ENCODE assay signal across 8 cellular contexts in the genomic region with DNA sequence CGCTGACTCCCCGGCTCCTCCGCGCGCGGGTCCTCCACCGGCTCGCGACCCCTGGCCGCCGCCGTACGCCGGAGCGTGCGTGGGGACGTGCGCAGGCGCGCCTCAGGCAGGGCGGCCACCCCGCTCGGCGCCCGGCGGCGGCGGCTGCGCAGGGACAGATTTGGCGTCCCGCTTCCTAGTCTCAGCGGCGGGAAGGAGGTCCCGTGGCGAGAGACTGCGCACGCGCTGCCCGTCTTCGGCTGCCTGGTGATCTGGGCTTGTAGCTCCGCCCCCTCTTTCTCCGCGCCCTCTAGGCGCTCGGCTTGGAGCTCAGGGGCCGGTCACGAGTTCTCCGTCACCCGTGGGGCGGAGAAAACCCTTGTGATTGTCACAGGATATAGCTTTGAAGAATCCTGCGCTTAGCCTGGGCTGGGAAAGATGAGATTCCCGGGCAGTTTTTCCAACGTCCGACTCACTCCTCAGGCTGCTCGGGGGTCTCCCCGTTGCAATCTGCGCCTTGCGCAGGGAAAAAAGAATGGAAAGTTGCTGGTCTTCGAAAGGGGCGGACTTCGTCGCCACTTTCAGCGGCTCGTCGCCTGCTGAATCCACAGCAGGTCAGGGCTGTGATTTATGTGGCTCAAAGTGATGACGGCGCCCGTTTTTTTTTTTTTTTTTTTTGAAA. TPM values are rescaled to one million over a fixed set of nuclear protein-coding genes. Genes with fewer than 3 reads are reported as not detected.
DNase-seq lines count a peak whose midpoint lies in the region; ATAC-seq and TF ChIP-seq lines count a peak whose summit lies in the region.

Gene PATL1, minus strand, starts transcription at position 88 of the 661 bp plus-strand sequence. CDS start 142 bp downstream, outside the sequence.

- H3K27ac Mint-ChIP-seq in activated B cell treated with CpG ODN at 0.5 μM for 24 hours (peak within 1 kb of the TSS; percentile 97), immature natural killer cell (peak within 1 kb of the TSS; percentile 97 to 99 (median 99))

- H3K27ac ChIP-seq in caudate nucleus (ENCODE audit: low read depth, low read length) = peak within 1 kb of the TSS; percentile 100

- POLR2A ChIA-PET in activated B cell treated with CpG ODN at 0.5 μM for 24 hours (lab: Charles Lee) = interaction anchor here (0.6 to 2.4 kb wide), 24 partner anchors 8 to 1283 kb away, joined by 3 to 76 read pairs (median 5); partner anchors contain the start of genes MPEG1, OSBP, SLC15A3 and STX3

- no peak for TF ChIP-seq CTCF in activated B cell treated with CpG ODN at 0.5 μM for 24 hours (IDR thresholded peaks at IDR 0.05)

- intact Hi-C loops in activated B cell treated with CpG ODN at 0.5 μM for 24 hours (cut with micrococcal nuclease) = loop anchor here (1.0 to 5.0 kb wide), 6 partner anchors 53 to 1091 kb away; partner anchors contain the start of genes FAM111A and MRPL16

- H3K27me3 Mint-ChIP-seq in activated B cell treated with CpG ODN at 0.5 μM for 24 hours = no peaks in the 10 kb centered on the region
- peaks cover 7 to 16% (median 8%) of the 10 kb centered on the region in 3 donors for H3K27me3 Mint-ChIP-seq in immature natural killer cell (ENCODE audit: low read depth in 3 of 3)

- DNase-seq in AG08395 (ENCODE audit: low spot score) (peak; percentile 100), NCI-H345 (lab: John Stamatoyannopoulos, UW) (peak; percentile 98), activated B cell treated with CpG ODN at 0.5 μM for 24 hours (peak; percentile 95), caudate nucleus (lab: John Stamatoyannopoulos, UW) (peak; percentile 73 to 99 (median 97)), immature natural killer cell (peak; percentile 99 to 100 (median 99)), smooth muscle cell of the brain vasculature (ENCODE audit: low read depth, low spot score) (peak; percentile 99)

- H3K4me3 Mint-ChIP-seq in activated B cell treated with CpG ODN at 0.5 μM for 24 hours = peak within 1 kb of the TSS; percentile 93
- H3K4me3 Mint-ChIP-seq in immature natural killer cell = peak within 1 kb of the TSS; percentile 95 to 99 (median 99)

- peaks cover 27% of the 10 kb centered on the region for H3K4me1 Mint-ChIP-seq in activated B cell treated with CpG ODN at 0.5 μM for 24 hours
- peaks cover 36 to 49% of the 10 kb centered on the region in 2 donors for H3K4me1 Mint-ChIP-seq in immature natural killer cell

- CTCF ChIA-PET in activated B cell treated with CpG ODN at 0.5 μM for 24 hours (lab: Charles Lee) = interaction anchor here (1.3 to 1.5 kb wide), 2 partner anchors 132 kb away, joined by 3 to 4 read pairs; no protein-coding TSS in a partner anchor

- ATAC-seq in HG03196 (IDR thresholded peaks at IDR 0.05; ENCODE audit: unreplicated experiment) (peak; percentile 94), activated B cell treated with CpG ODN at 0.5 μM for 24 hours (ENCODE audit: low read depth) (peak; percentile 88)

- no peaks in the 10 kb centered on the region for H3K9me3 Mint-ChIP-seq in activated B cell treated with CpG ODN at 0.5 μM for 24 hours
- no peaks in the 10 kb centered on the region for H3K9me3 Mint-ChIP-seq in immature natural killer cell

- H3K36me3 Mint-ChIP-seq in activated B cell treated with CpG ODN at 0.5 μM for 24 hours (ENCODE audit: low read depth) (peaks cover 35% of the 10 kb centered on the region), immature natural killer cell (peaks cover 0 to 12% (median 12%) of the 10 kb centered on the region in 3 donors)

- TF ChIP-seq POLR2A in GM18951 (IDR thresholded peaks at IDR 0.05; ENCODE audit: extremely low read depth, insufficient read depth, insufficient read length) = peak; percentile 78

- in situ Hi-C loops in GM18951 (cut with MboI; ENCODE audit: low sequenced_read_pairs, unreplicated experiment) = no loop called here

RNA-seq across cellular contexts. Expression of gene PATL1, which starts in this region (rescaled TPM):
- 42.0 and 45.1 TPM in 2 replicates for total RNA-seq in activated B cell treated with CpG ODN at 0.5 μM for 24 hours
- 1 to 10 TPM; 2.2 to 6.2 (median 2.4) TPM for polyA plus RNA-seq in immature natural killer cell

Comparison
In these comparisons a context has a peak if more than half of its experiments do, and no peak if none do; other contexts are left out.
1. Peak in every context shown above with its lines: DNase-seq, ATAC-seq and H3K27ac ChIP-seq.